12 cellular contexts compared by ENCODE assay signal in the genomic region with DNA sequence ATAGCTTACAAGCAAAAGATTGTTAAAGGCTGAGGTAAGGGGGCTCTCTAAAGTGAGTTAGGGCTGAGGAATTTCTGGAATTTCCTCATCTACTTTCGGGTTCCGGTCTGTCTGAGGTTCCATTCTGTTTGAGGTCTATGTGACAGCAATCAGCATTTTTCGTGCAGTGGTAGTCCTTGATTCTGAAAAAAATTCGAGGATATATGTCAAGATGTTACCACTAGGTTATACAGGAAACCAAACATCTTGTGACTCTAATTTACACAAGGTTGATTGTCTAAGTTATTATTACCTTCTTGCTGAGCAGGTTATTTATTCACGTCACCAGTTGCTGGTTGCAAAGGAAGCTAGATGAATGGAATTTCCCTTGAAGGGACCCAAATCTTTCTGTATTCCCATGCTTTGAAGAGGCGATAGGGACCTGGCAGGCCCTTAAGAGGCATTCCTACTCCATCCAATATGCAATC. TPM values are rescaled to one million over a fixed set of nuclear protein-coding genes. Genes with fewer than 3 reads are reported as not detected.
DNase-seq lines count a peak whose midpoint lies in the region; ATAC-seq and TF ChIP-seq lines count a peak whose summit lies in the region.
"Had no signal": no experiment of that assay in that cellular context is flagged by ENCODE, and none has a peak within 500 bp of the region (broad histone marks: within the 10 kb centered on the region; RNA-seq: fewer than 3 reads in every experiment).

No MANE protein-coding gene starts in this region.

- no peak for TF ChIP-seq RAD21 in Ishikawa (IDR thresholded peaks at IDR 0.05; ENCODE audit: low read depth)

- intact Hi-C loops in dorsolateral prefrontal cortex (cut with DNase I): no loop called here

- H3K27ac ChIP-seq in dorsolateral prefrontal cortex: no peak overlapping the region
- H3K27ac ChIP-seq: stomach had no signal

- no peak for TF ChIP-seq EP300 in Ishikawa (IDR thresholded peaks at IDR 0.05; ENCODE audit: borderline replicate concordance)

- TF ChIP-seq CTCF in dorsolateral prefrontal cortex (IDR thresholded peaks at IDR 0.05 in 54 of 56, conservative IDR thresholded peaks at IDR 0.05 in 2 of 56; ENCODE audit: low read depth in 1 of 56, partially characterized antibody in 56 of 56): no peak

- H3K27me3 ChIP-seq in dorsolateral prefrontal cortex: peaks cover 0 to 3% (median 0%) of the 10 kb centered on the region in 45 donors
- H3K27me3 ChIP-seq: stomach had no signal

- H3K4me3 ChIP-seq in dorsolateral prefrontal cortex: no peak overlapping the region
- H3K4me3 ChIP-seq: stomach had no signal

- ATAC-seq in HG03521 (IDR thresholded peaks at IDR 0.05; ENCODE audit: unreplicated experiment) (no peak), GM21447 (IDR thresholded peaks at IDR 0.05; ENCODE audit: unreplicated experiment) (no peak)

- DNase-seq in AG08395 (ENCODE audit: low spot score) (peak; percentile 40), cerebellar cortex (ENCODE audit: low spot score) (peak; percentile 17), left kidney (ENCODE audit: low read depth, low spot score) (peak; percentile 1), dorsolateral prefrontal cortex (no peak), NK-92 (lab: John Stamatoyannopoulos, UW; ENCODE audit: unreplicated experiment) (no peak)
- DNase-seq: activated effector memory CD4-positive, alpha-beta T cell treated with Interleukin-2 at 50 U/mL for 16 hours; MV-4-11; stimulated activated CD4-positive, alpha-beta T cell treated with anti-CD3 and anti-CD28 coated beads, Interleukin-15, amount 100 ng/mL, for 24 hours; stomach had no signal

TF ChIP-seq in Ishikawa, 13 proteins besides CTCF, POLR2A, EP300 and RAD21:
- TF ChIP-seq TEAD4 (IDR thresholded peaks at IDR 0.05) (peak; percentile 89), TAF1 (IDR thresholded peaks at IDR 0.05; ENCODE audit: low read depth) (no peak), ZBTB7A (IDR thresholded peaks at IDR 0.05; ENCODE audit: low read depth) (no peak), YY1 (IDR thresholded peaks at IDR 0.05; ENCODE audit: low read depth) (no peak), FOXM1 (IDR thresholded peaks at IDR 0.05; ENCODE audit: borderline replicate concordance, low read depth) (no peak), REST (IDR thresholded peaks at IDR 0.05; ENCODE audit: low read depth) (no peak)
- TF ChIP-seq, protein P1, sequence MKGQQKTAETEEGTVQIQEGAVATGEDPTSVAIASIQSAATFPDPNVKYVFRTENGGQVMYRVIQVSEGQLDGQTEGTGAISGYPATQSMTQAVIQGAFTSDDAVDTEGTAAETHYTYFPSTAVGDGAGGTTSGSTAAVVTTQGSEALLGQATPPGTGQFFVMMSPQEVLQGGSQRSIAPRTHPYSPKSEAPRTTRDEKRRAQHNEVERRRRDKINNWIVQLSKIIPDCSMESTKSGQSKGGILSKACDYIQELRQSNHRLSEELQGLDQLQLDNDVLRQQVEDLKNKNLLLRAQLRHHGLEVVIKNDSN (IDR thresholded peaks at IDR 0.05): no peak
- TF ChIP-seq, protein P2, sequence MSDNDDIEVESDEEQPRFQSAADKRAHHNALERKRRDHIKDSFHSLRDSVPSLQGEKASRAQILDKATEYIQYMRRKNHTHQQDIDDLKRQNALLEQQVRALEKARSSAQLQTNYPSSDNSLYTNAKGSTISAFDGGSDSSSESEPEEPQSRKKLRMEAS (IDR thresholded peaks at IDR 0.05): no peak; the same call in 1 of the 2 replicates

RNA-seq across cellular contexts. Expression of gene RLN2, which starts 35.2 kb away (rescaled TPM):
- total RNA-seq in dorsolateral prefrontal cortex: 1 to 10 TPM in 3 of 120 experiments, under 1 TPM in 16, not detected in 101; 0.41 to 1.5 (median 0.72) TPM

RNA-seq across cellular contexts. Expression of gene INSL4, which starts 38.1 kb away (rescaled TPM):
- total RNA-seq in dorsolateral prefrontal cortex: not detected
- total RNA-seq: stomach had no signal

Comparison
In these comparisons a context has a peak if more than half of its experiments do, and no peak if none do; other contexts are left out.
1. DNase-seq: peak in AG08395 (single experiment), cerebellar cortex (single experiment) and left kidney (single experiment); none in dorsolateral prefrontal cortex (0 of 10) and NK-92 (single experiment).